Comparison of ENCODE assay signal across 33 cellular contexts in the genomic region with DNA sequence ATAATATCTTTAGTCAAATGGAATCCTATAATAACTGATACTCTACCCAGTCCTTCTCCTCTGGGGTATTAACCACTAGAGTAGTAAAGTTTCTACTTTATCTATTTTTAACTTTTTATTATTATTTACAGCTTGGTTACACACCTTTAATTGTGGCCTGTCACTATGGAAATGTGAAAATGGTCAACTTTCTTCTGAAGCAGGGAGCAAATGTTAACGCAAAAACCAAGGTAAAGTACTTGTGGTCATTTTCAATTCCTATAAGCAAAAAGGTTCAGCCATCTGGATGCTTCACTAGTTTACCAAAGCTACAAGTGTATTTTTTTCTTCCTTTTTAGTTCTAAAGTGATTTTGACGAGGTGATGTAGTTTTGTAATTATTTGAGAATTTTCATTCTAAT.
"Had no signal": no experiment of that assay in that cellular context is flagged by ENCODE, and none has a peak within 500 bp of the region (broad histone marks: within the 10 kb centered on the region; RNA-seq: fewer than 3 reads in every experiment).

No MANE protein-coding gene starts in this region.

- H3K27ac ChIP-seq: adrenal gland, body of pancreas, brain microvascular endothelial cell, breast epithelium, VCaP had no signal

- H3K4me3 ChIP-seq: adrenal gland, body of pancreas, breast epithelium had no signal

- DNase-seq: activated B cell treated with CpG ODN at 0.5 μM for 24 hours; activated CD4-positive, alpha-beta memory T cell treated with anti-CD3 and anti-CD28 coated beads for 36 hours; activated CD4-positive, alpha-beta T cell treated with anti-CD3 and anti-CD28 coated beads for 4 hours; activated CD4-positive, alpha-beta T cell treated with anti-CD3 and anti-CD28 coated beads, Interleukin-2, amount 10 ng/mL, durations not matched to agents 24 days and 14 days; activated CD4-positive, alpha-beta T cell treated with anti-CD3 and anti-CD28 coated beads, Interleukin-2, amount 50 U/mL, for 1 hour; activated CD4-positive, alpha-beta T cell treated with anti-CD3 and anti-CD28 coated beads, Interleukin-2, amount 50 U/mL, for 4 hours; activated CD4-positive, CD25-positive, alpha-beta regulatory T cell treated with anti-CD3 and anti-CD28 coated beads, Interleukin-2, amount 50 U/mL, for 72 hours; activated CD8-positive, alpha-beta memory T cell treated with anti-CD3 and anti-CD28 coated beads, Interleukin-2, amount 50 U/mL, for 4 hours; activated CD8-positive, alpha-beta T cell treated with anti-CD3 and anti-CD28 coated beads for 36 hours; activated effector memory CD4-positive, alpha-beta T cell treated with anti-CD3 and anti-CD28 coated beads, Interleukin-2, amount 50 U/mL, for 16 hours; activated gamma-delta T cell treated with Interleukin-2 at 50 U/mL for 16 hours; activated naive CD4-positive, alpha-beta T cell; activated naive CD4-positive, alpha-beta T cell treated with anti-CD3 and anti-CD28 coated beads for 36 hours; activated naive CD4-positive, alpha-beta T cell treated with anti-CD3 and anti-CD28 coated beads, Interleukin-2, amount 50 U/mL, for 16 hours; activated naive CD8-positive, alpha-beta T cell treated with anti-CD3 and anti-CD28 coated beads for 36 hours; activated T-cell treated with anti-CD3 and anti-CD28 coated beads for 4 hours; activated T-cell treated with anti-CD3 and anti-CD28 coated beads, Interleukin-2, amount 50 U/mL, for 1 hour; activated T-cell treated with anti-CD3 and anti-CD28 coated beads, Interleukin-2, amount 50 U/mL, for 4 hours; activated T-cell treated with anti-CD3 and anti-CD28 coated beads, Interleukin-2, amount 50 U/mL, for 72 hours; adrenal gland; amniotic stem cell; aorta; body of pancreas; brain microvascular endothelial cell; central memory CD4-positive, alpha-beta T cell; T-helper 2 cell; T-helper 9 cell had no signal

- H3K9me3 ChIP-seq: adrenal gland, body of pancreas, breast epithelium had no signal

- H3K27me3 ChIP-seq: adrenal gland, body of pancreas, brain microvascular endothelial cell, breast epithelium had no signal

- H3K4me1 ChIP-seq: adrenal gland, body of pancreas, breast epithelium had no signal

- FAIRE-seq: colon, TTC549 had no signal

- ATAC-seq: activated CD8-positive, alpha-beta T cell treated with anti-CD3 and anti-CD28 coated beads for 36 hours; activated naive CD4-positive, alpha-beta T cell treated with anti-CD3 and anti-CD28 coated beads, Interleukin-2, amount 50 U/mL, for 72 hours; activated T-cell treated with anti-CD3 and anti-CD28 coated beads, Interleukin-2, amount 50 U/mL, for 4 hours; activated T-cell treated with anti-CD3 and anti-CD28 coated beads, Interleukin-2, amount 50 U/mL, for 72 hours; activated T-helper 17 cell treated with anti-CD3 and anti-CD28 coated beads, Interleukin-2, amount 50 U/mL, for 72 hours; body of pancreas had no signal

- H3K36me3 ChIP-seq: brain microvascular endothelial cell, breast epithelium had no signal
